21 cellular contexts compared by ENCODE assay signal in the genomic region with DNA sequence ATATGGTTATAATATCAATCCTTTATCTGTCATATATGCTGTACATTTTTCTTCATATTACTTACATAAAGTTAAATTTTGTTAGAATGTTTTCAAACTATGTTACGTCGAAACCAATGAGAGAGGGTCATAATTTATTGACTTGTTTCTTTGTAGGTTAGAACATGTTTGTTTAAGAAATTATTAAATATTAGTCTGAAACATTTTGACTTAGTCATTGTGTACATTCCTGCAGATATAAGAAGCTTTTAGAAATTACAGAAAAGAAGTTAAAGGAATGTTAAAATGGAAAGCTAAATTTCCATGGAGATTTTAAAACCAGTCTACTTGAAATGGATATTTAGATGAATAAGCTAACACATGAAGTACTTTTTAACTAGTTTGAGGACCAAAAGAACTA.
A peak's percentile ranks its signal among the peaks of the same experiment; 100 is the strongest.
DNase-seq lines count a peak whose midpoint lies in the region; ATAC-seq, FAIRE-seq and TF ChIP-seq lines count a peak whose summit lies in the region.
"Had no signal": no experiment of that assay in that cellular context is flagged by ENCODE, and none has a peak within 500 bp of the region (broad histone marks: within the 10 kb centered on the region; RNA-seq: fewer than 3 reads in every experiment).

No MANE protein-coding gene starts in this region.

- H3K4me1 ChIP-seq in kidney (ENCODE audit: control insufficient read depth in 1 of 2, insufficient read depth in 1 of 2, low read depth in 1 of 2, low read length in 2 of 2), result no peaks in the 10 kb centered on the region
- H3K4me1 ChIP-seq: BE2C; BLaER1 treated with 17β-estradiol and CSF1 and Interleukin-3, amounts not matched to agents 10 nM and 100 nM had no signal

- H3K9me3 ChIP-seq in kidney (ENCODE audit: control insufficient read depth in 1 of 2, low read length in 2 of 2), result no peaks in the 10 kb centered on the region
- H3K9me3 ChIP-seq: BE2C; BLaER1 treated with 17β-estradiol and CSF1 and Interleukin-3, amounts not matched to agents 10 nM and 100 nM had no signal

- TF ChIP-seq CTCF in kidney (IDR thresholded peaks at IDR 0.05; ENCODE audit: borderline replicate concordance, extremely low read depth, insufficient read depth), result no peak

- peak; percentile 3 for FAIRE-seq in G401.6 (lab: Jason Lieb, UNC)
- FAIRE-seq in TTC549 (lab: Jason Lieb, UNC), result peak; percentile 63
- peak; percentile 6 for FAIRE-seq in kidney (lab: Jason Lieb, UNC)
- FAIRE-seq: D721Med, GM12878, GM19239, H1 had no signal

- ATAC-seq in HG03175 (IDR thresholded peaks at IDR 0.05; ENCODE audit: unreplicated experiment) (no peak), HG03565 (IDR thresholded peaks at IDR 0.05; ENCODE audit: unreplicated experiment) (no peak)
- ATAC-seq: GM12878 had no signal

- no peak for DNase-seq in kidney
- no peak for DNase-seq in NCI-H2107 (lab: John Stamatoyannopoulos, UW)
- DNase-seq: ACHN; AML-193; BE2C; CD4-positive, alpha-beta T cell; CD8-positive, alpha-beta memory T cell; DMS 273 treated with DMSO at 0.1 percent for 48 hours; DMS79; GM23248; H7; HCEC 1CT had no signal

- no peak overlapping the region for H3K4me3 ChIP-seq in kidney (ENCODE audit: low read length in 2 of 2)
- H3K4me3 ChIP-seq: BLaER1 treated with 17β-estradiol and CSF1 and Interleukin-3, amounts not matched to agents 10 nM and 100 nM; GM12878; GM23248 had no signal

- intact Hi-C loops in kidney (cut with DNase I), result no loop called here

- H3K27ac ChIP-seq in kidney (ENCODE audit: low read depth in 2 of 2, low read length in 2 of 2), result no peak overlapping the region
- H3K27ac ChIP-seq: BLaER1 treated with 17β-estradiol and CSF1 and Interleukin-3, amounts not matched to agents 10 nM and 100 nM; GM23248 had no signal

- no peak overlapping the region for H3K9ac ChIP-seq in kidney (ENCODE audit: low read length in 2 of 2)
- H3K9ac ChIP-seq: BLaER1 treated with 17β-estradiol and CSF1 and Interleukin-3, amounts not matched to agents 10 nM and 100 nM; GM23248 had no signal

- no peaks in the 10 kb centered on the region for H3K36me3 ChIP-seq in kidney (ENCODE audit: control insufficient read depth in 1 of 2, insufficient read depth in 2 of 2, low read length in 2 of 2)
- H3K36me3 ChIP-seq: BE2C; BLaER1 treated with 17β-estradiol and CSF1 and Interleukin-3, amounts not matched to agents 10 nM and 100 nM had no signal
